In genomic region chr2:219628235-219628985, GRCh38 we compare ENCODE assay signal across 10 cellular contexts. TPM values are rescaled to one million over a fixed set of nuclear protein-coding genes. Genes with fewer than 3 reads are reported as not detected.
A peak's percentile ranks its signal among the peaks of the same experiment; 100 is the strongest.
DNase-seq lines count a peak whose midpoint lies in the region; ATAC-seq and TF ChIP-seq lines count a peak whose summit lies in the region.
"Had no signal": no experiment of that assay in that cellular context is flagged by ENCODE, and none has a peak within 500 bp of the region (broad histone marks: within the 10 kb centered on the region; RNA-seq: fewer than 3 reads in every experiment).

No MANE protein-coding gene starts in this region.

- intact Hi-C loops in CD8-positive, alpha-beta T cell (cut with DNase I, micrococcal nuclease), result no loop called here
- intact Hi-C loops in activated B cell treated with CpG ODN at 0.5 μM for 24 hours (cut with micrococcal nuclease) (no loop called here), heart left ventricle (cut with DNase I) (loop anchor here in 2 of 10 donors (1.0 to 10.0 kb wide), 4 partner anchors 16 to 224 kb away; partner anchors contain the start of genes OBSL1 (in 2 of the 2) and INHA (in 1 of the 2))

- peak overlapping the region; percentile 78 for H2AFZ ChIP-seq in parathyroid adenoma

- H3K9me3 ChIP-seq in CD8-positive, alpha-beta T cell (ENCODE audit: low read length), result no peaks in the 10 kb centered on the region
- H3K9me3 ChIP-seq in heart left ventricle (no peaks in the 10 kb centered on the region), parathyroid adenoma (ENCODE audit: control insufficient read depth, low read length) (no peaks in the 10 kb centered on the region)

- no peak for TF ChIP-seq POLR2A in heart left ventricle (IDR thresholded peaks at IDR 0.05)

- H3K36me3 ChIP-seq in CD8-positive, alpha-beta T cell (ENCODE audit: insufficient read depth, low read length), result no peaks in the 10 kb centered on the region
- H3K36me3 ChIP-seq in heart left ventricle, result peaks cover 0 to 15% (median 0%) of the 10 kb centered on the region in 9 donors
- H3K36me3 ChIP-seq in parathyroid adenoma (ENCODE audit: control insufficient read depth, insufficient read depth, low read length), result no peaks in the 10 kb centered on the region

- H3K36me3 Mint-ChIP-seq in CD8-positive, alpha-beta T cell, result no peaks in the 10 kb centered on the region
- H3K36me3 Mint-ChIP-seq in activated B cell treated with CpG ODN at 0.5 μM for 24 hours (ENCODE audit: low read depth), result no peaks in the 10 kb centered on the region
- H3K36me3 Mint-ChIP-seq: activated naive CD4-positive, alpha-beta T cell treated with anti-CD3 and anti-CD28 coated beads, Interleukin-2, amount 50 U/mL, for 24 hours had no signal

- POLR2A ChIA-PET in CD8-positive, alpha-beta T cell (lab: Charles Lee), result no interaction called here
- POLR2A ChIA-PET in activated B cell treated with CpG ODN at 0.5 μM for 24 hours (lab: Charles Lee), result no interaction called here

- peak overlapping the region; percentile 84 for H3K4me2 ChIP-seq in parathyroid adenoma (ENCODE audit: low read length)

- WGBS in heart left ventricle, 4 donors, result 55 to 69% (median 64%) methylated on average over 16 to 26 of the region's 26 CpGs

- H3K27ac ChIP-seq in CD8-positive, alpha-beta T cell (ENCODE audit: low read depth, low read length), result no peak overlapping the region
- H3K27ac ChIP-seq in heart left ventricle (peak overlapping the region; percentile 76 to 100 (median 95)), parathyroid adenoma (no peak overlapping the region)

- H3K4me1 ChIP-seq in CD8-positive, alpha-beta T cell (ENCODE audit: insufficient read depth, low read length), result peaks cover 6% of the 10 kb centered on the region
- H3K4me1 ChIP-seq in heart left ventricle (peaks cover 0 to 74% (median 7%) of the 10 kb centered on the region in 12 donors), parathyroid adenoma (peaks cover 4% of the 10 kb centered on the region)

- DNase-seq in CD8-positive, alpha-beta T cell, result no peak
- DNase-seq in activated B cell treated with CpG ODN at 0.5 μM for 24 hours, result no peak
- peak in 2 of 5 donors; percentile 18 to 53 for DNase-seq in heart left ventricle
- no peak for DNase-seq in KBM-7
- DNase-seq in SK-N-DZ (ENCODE audit: low spot score), result no peak
- no peak for DNase-seq in GM19238 (ENCODE audit: insufficient read length, low spot score)
- DNase-seq: DMS79 had no signal

- peaks cover 12% of the 10 kb centered on the region for H3K27me3 ChIP-seq in CD8-positive, alpha-beta T cell (ENCODE audit: insufficient read depth, low read length)
- peaks cover 0 to 12% (median 6%) of the 10 kb centered on the region in 9 donors for H3K27me3 ChIP-seq in heart left ventricle
- no peaks in the 10 kb centered on the region for H3K27me3 ChIP-seq in parathyroid adenoma (ENCODE audit: control insufficient read depth, insufficient read depth, low read length)

- no peaks in the 10 kb centered on the region for H3K79me2 ChIP-seq in parathyroid adenoma

- no peak for ATAC-seq in CD8-positive, alpha-beta T cell
- ATAC-seq in activated B cell treated with CpG ODN at 0.5 μM for 24 hours (ENCODE audit: low read depth) (no peak), heart left ventricle (peak in 2 of 4 donors; percentile 5 to 9), HG03378 (IDR thresholded peaks at IDR 0.05; ENCODE audit: unreplicated experiment) (no peak)

- no peak overlapping the region for H3K4me3 ChIP-seq in CD8-positive, alpha-beta T cell (ENCODE audit: low read depth, low read length)
- H3K4me3 ChIP-seq in heart left ventricle (peak overlapping the region; percentile 44 to 71 (median 60)), parathyroid adenoma (ENCODE audit: low read depth, low read length) (peak overlapping the region; percentile 76)

- H3K9me3 Mint-ChIP-seq in CD8-positive, alpha-beta T cell, result no peaks in the 10 kb centered on the region
- no peaks in the 10 kb centered on the region for H3K9me3 Mint-ChIP-seq in activated B cell treated with CpG ODN at 0.5 μM for 24 hours
- H3K9me3 Mint-ChIP-seq: activated naive CD4-positive, alpha-beta T cell treated with anti-CD3 and anti-CD28 coated beads, Interleukin-2, amount 50 U/mL, for 24 hours had no signal

- no peak overlapping the region for H3K27ac Mint-ChIP-seq in CD8-positive, alpha-beta T cell
- no peak overlapping the region for H3K27ac Mint-ChIP-seq in activated B cell treated with CpG ODN at 0.5 μM for 24 hours
- H3K27ac Mint-ChIP-seq: activated naive CD4-positive, alpha-beta T cell treated with anti-CD3 and anti-CD28 coated beads, Interleukin-2, amount 50 U/mL, for 24 hours had no signal

- H3K4me1 Mint-ChIP-seq in CD8-positive, alpha-beta T cell (ENCODE audit: low read depth), result peaks cover 4% of the 10 kb centered on the region
- H3K4me1 Mint-ChIP-seq in activated B cell treated with CpG ODN at 0.5 μM for 24 hours, result peaks cover 7% of the 10 kb centered on the region
- H3K4me1 Mint-ChIP-seq: activated naive CD4-positive, alpha-beta T cell treated with anti-CD3 and anti-CD28 coated beads, Interleukin-2, amount 50 U/mL, for 24 hours had no signal

- H3K4me3 Mint-ChIP-seq in CD8-positive, alpha-beta T cell, result peak overlapping the region; percentile 35
- peak overlapping the region; percentile 11 for H3K4me3 Mint-ChIP-seq in activated B cell treated with CpG ODN at 0.5 μM for 24 hours
- H3K4me3 Mint-ChIP-seq: activated naive CD4-positive, alpha-beta T cell treated with anti-CD3 and anti-CD28 coated beads, Interleukin-2, amount 50 U/mL, for 24 hours had no signal

- in situ Hi-C loops in KBM-7 (cut with MboI; ENCODE audit: low pct_unique_long_range_greater_than_20kb, low sequenced_read_pairs), result no loop called here

- H3K27me3 Mint-ChIP-seq in CD8-positive, alpha-beta T cell (ENCODE audit: low read depth), result peaks cover 29% of the 10 kb centered on the region
- peaks cover 42% of the 10 kb centered on the region for H3K27me3 Mint-ChIP-seq in activated B cell treated with CpG ODN at 0.5 μM for 24 hours

- CTCF ChIA-PET in CD8-positive, alpha-beta T cell (lab: Charles Lee), result interaction anchor here (0.6 to 1.7 kb wide), 2 partner anchors 14 to 1271 kb away, joined by 4 to 6 read pairs; no protein-coding TSS in a partner anchor
- CTCF ChIA-PET in activated B cell treated with CpG ODN at 0.5 μM for 24 hours (lab: Charles Lee), result no interaction called here

- TF ChIP-seq CTCF in CD8-positive, alpha-beta T cell (IDR thresholded peaks at IDR 0.05), result no peak
- TF ChIP-seq CTCF in activated B cell treated with CpG ODN at 0.5 μM for 24 hours (IDR thresholded peaks at IDR 0.05) (no peak), heart left ventricle (IDR thresholded peaks at IDR 0.05) (no peak), parathyroid adenoma (IDR thresholded peaks at IDR 0.05) (no peak)

- H3K9ac ChIP-seq in parathyroid adenoma, result no peak overlapping the region

RNA-seq across cellular contexts. Expression of gene SLC4A3, which starts 1.0 kb away (rescaled TPM):
- total RNA-seq in CD8-positive, alpha-beta T cell, result not detected
- total RNA-seq in activated B cell treated with CpG ODN at 0.5 μM for 24 hours (not detected in 2 replicates), heart left ventricle (100 to 1,000 TPM; 249 to 507 (median 428) TPM)
- polyA plus RNA-seq in heart left ventricle, result 100 to 1,000 TPM; 236 to 250 TPM
- polyA plus RNA-seq in SK-N-DZ (2014; cell fraction: cytosol; rRNA removed), result 0.30 and 0.46 TPM in 2 replicates
- polyA plus RNA-seq in SK-N-DZ (2014; cell fraction: nucleus; rRNA removed), result 3.8 and 6.3 TPM in 2 replicates

RNA-seq across cellular contexts. Expression of gene STK11IP, which starts 30.8 kb away (rescaled TPM):
- total RNA-seq in CD8-positive, alpha-beta T cell, result 10 to 100 TPM; 29.7 to 31.5 TPM
- 43.3 and 53.6 TPM in 2 replicates for total RNA-seq in activated B cell treated with CpG ODN at 0.5 μM for 24 hours
- 10 to 100 TPM in 7 of 9 donors, 1 to 10 TPM in 2; 7.3 to 24.1 (median 13.9) TPM for total RNA-seq in heart left ventricle
- polyA plus RNA-seq in heart left ventricle, result 10 to 100 TPM; 14.9 to 15.6 TPM
- 15.9 and 22.7 TPM in 2 replicates for polyA plus RNA-seq in SK-N-DZ (2014; cell fraction: cytosol; rRNA removed)
- 144 and 145 TPM in 2 replicates for polyA plus RNA-seq in SK-N-DZ (2014; cell fraction: nucleus; rRNA removed)

RNA-seq across cellular contexts. Expression of gene INHA, which starts 56.3 kb away (rescaled TPM):
- total RNA-seq in CD8-positive, alpha-beta T cell, result not detected
- total RNA-seq in activated B cell treated with CpG ODN at 0.5 μM for 24 hours (not detected in 2 replicates), heart left ventricle (10 to 100 TPM in 1 of 9 donors, 1 to 10 TPM in 7, under 1 TPM in 1; 0.52 to 14.2 (median 1.8) TPM)
- 10 to 100 TPM in 1 of 2 donors, 1 to 10 TPM in 1; 5.5 to 12.0 TPM for polyA plus RNA-seq in heart left ventricle
- polyA plus RNA-seq in SK-N-DZ (2014; cell fraction: cytosol; rRNA removed), result 1.8 and 3.3 TPM in 2 replicates
- 3.4 and 4.6 TPM in 2 replicates for polyA plus RNA-seq in SK-N-DZ (2014; cell fraction: nucleus; rRNA removed)

RNA-seq across cellular contexts. Expression of gene OBSL1, which starts 57.1 kb away (rescaled TPM):
- total RNA-seq in CD8-positive, alpha-beta T cell, result under 1 TPM in 1 of 2 experiments, not detected in 1; 0.35 TPM
- not detected in 2 replicates for total RNA-seq in activated B cell treated with CpG ODN at 0.5 μM for 24 hours
- 100 to 1,000 TPM; 149 to 230 (median 178) TPM for total RNA-seq in heart left ventricle
- 100 to 1,000 TPM in 1 of 2 donors, 10 to 100 TPM in 1; 88.1 to 177 TPM for polyA plus RNA-seq in heart left ventricle
- polyA plus RNA-seq in SK-N-DZ (2014; cell fraction: cytosol; rRNA removed), result 57.4 and 69.0 TPM in 2 replicates
- 221 and 243 TPM in 2 replicates for polyA plus RNA-seq in SK-N-DZ (2014; cell fraction: nucleus; rRNA removed)

Comparison
In these comparisons a context has a peak if more than half of its experiments do, and no peak if none do; other contexts are left out.
1. H3K27ac ChIP-seq: peak in heart left ventricle (12 of 12); none in CD8-positive, alpha-beta T cell (single experiment) and parathyroid adenoma (single experiment).
2. RNA of gene SLC4A3, which starts 1.0 kb away (total RNA-seq): 249 to 507 TPM in heart left ventricle; not detected in CD8-positive, alpha-beta T cell and not detected in activated B cell treated with CpG ODN at 0.5 μM for 24 hours; every median in the first group is over 100 times any median in the second.